Comparison of ENCODE assay signal across 8 cellular contexts in genomic region chr14:22766457-22767322, GRCh38. TPM values are rescaled to one million over a fixed set of nuclear protein-coding genes. Genes with fewer than 3 reads are reported as not detected.
DNase-seq lines count a peak whose midpoint lies in the region; ATAC-seq and TF ChIP-seq lines count a peak whose summit lies in the region.

Gene OXA1L (plus strand): TSS chr14:22766688. CDS start chr14:22766702, 14 bp downstream.

- under 1% methylated on average over 32 of the region's 56 CpGs for WGBS in esophagus muscularis mucosa

- H3K36me3 ChIP-seq in KMS-11 (ENCODE audit: insufficient read depth): peaks cover 7% of the 10 kb centered on the region; the same call in 1 of the 2 replicates
- H3K36me3 ChIP-seq in Peyer's patch: peaks cover 0 to 29% (median 0%) of the 10 kb centered on the region in 3 donors
- peaks cover 23 to 40% (median 39%) of the 10 kb centered on the region in 4 donors for H3K36me3 ChIP-seq in esophagus muscularis mucosa
- peaks cover 29 to 31% of the 10 kb centered on the region in 2 donors for H3K36me3 ChIP-seq in muscle layer of duodenum (ENCODE audit: control insufficient read depth in 1 of 2, insufficient read depth in 2 of 2, low read length in 2 of 2)

- H3K4me1 ChIP-seq in KMS-11 (ENCODE audit: low read depth, poor library complexity, severe bottlenecking): peaks cover 24% of the 10 kb centered on the region
- H3K4me1 ChIP-seq in Peyer's patch: peaks cover 0 to 22% (median 5%) of the 10 kb centered on the region in 4 donors
- peaks cover 20 to 32% (median 26%) of the 10 kb centered on the region in 4 donors for H3K4me1 ChIP-seq in esophagus muscularis mucosa
- peaks cover 7 to 22% of the 10 kb centered on the region in 2 donors for H3K4me1 ChIP-seq in muscle layer of duodenum (ENCODE audit: control insufficient read depth in 1 of 2, insufficient read depth in 2 of 2, low read length in 2 of 2)

- ATAC-seq in GM21619 (IDR thresholded peaks at IDR 0.05; ENCODE audit: unreplicated experiment): peak; percentile 70

- intact Hi-C loops in esophagus muscularis mucosa (cut with DNase I): no loop called here

- peaks cover 0 to 5% (median 0%) of the 10 kb centered on the region in 4 donors for H3K9me3 ChIP-seq in Peyer's patch
- peaks cover 0 to 11% (median 8%) of the 10 kb centered on the region in 4 donors for H3K9me3 ChIP-seq in esophagus muscularis mucosa
- H3K9me3 ChIP-seq in muscle layer of duodenum (ENCODE audit: control insufficient read depth in 1 of 2, low read length in 2 of 2): peaks cover 0 to 4% of the 10 kb centered on the region in 2 donors

- peak within 1 kb of the TSS; percentile 99 for H3K4me2 ChIP-seq in KMS-11

- peak within 1 kb of the TSS; percentile 98 for H3K9ac ChIP-seq in KMS-11

- peak within 1 kb of the TSS; percentile 82 for H2AFZ ChIP-seq in KMS-11 (ENCODE audit: low read depth)

- no peak for TF ChIP-seq CTCF in KMS-11 (conservative IDR thresholded peaks at IDR 0.05; ENCODE audit: low read depth, low read length)
- no peak for TF ChIP-seq CTCF in Peyer's patch (IDR thresholded peaks at IDR 0.05)
- TF ChIP-seq CTCF in esophagus muscularis mucosa (IDR thresholded peaks at IDR 0.05): no peak

- no peaks in the 10 kb centered on the region for H4K20me1 ChIP-seq in KMS-11 (ENCODE audit: insufficient read depth)

- TF ChIP-seq POLR2A in Peyer's patch (IDR thresholded peaks at IDR 0.05): peak; percentile 38 to 49
- TF ChIP-seq POLR2A in esophagus muscularis mucosa (IDR thresholded peaks at IDR 0.05; ENCODE audit: low read depth): peak; percentile 39

- no peak for TF ChIP-seq EP300 in esophagus muscularis mucosa (IDR thresholded peaks at IDR 0.05)

- peaks cover 35% of the 10 kb centered on the region for H3K79me2 ChIP-seq in KMS-11 (ENCODE audit: insufficient read depth, low read depth)

- H3K4me3 ChIP-seq in KMS-11 (IDR thresholded peaks at IDR 0.05; ENCODE audit: insufficient read depth, low read depth, low read length): no peak within 1 kb of the TSS
- H3K4me3 ChIP-seq in Peyer's patch: peak within 1 kb of the TSS; percentile 69 to 97 (median 88)
- H3K4me3 ChIP-seq in esophagus muscularis mucosa: peak within 1 kb of the TSS; percentile 73 to 92 (median 90)
- peak within 1 kb of the TSS; percentile 95 to 99 for H3K4me3 ChIP-seq in muscle layer of duodenum (ENCODE audit: low read depth in 1 of 2, low read length in 2 of 2)

- H3K27ac ChIP-seq in KMS-11 (peak within 1 kb of the TSS; percentile 98), Peyer's patch (peak within 1 kb of the TSS; percentile 61 to 90 (median 82)), esophagus muscularis mucosa (replicated peaks in 1 of 4) (peak within 1 kb of the TSS; percentile 81 to 90 (median 86)), muscle layer of duodenum (ENCODE audit: low read length) (peak within 1 kb of the TSS; percentile 99)

- no peaks in the 10 kb centered on the region for H3K27me3 ChIP-seq in KMS-11 (ENCODE audit: insufficient read depth, low read depth)
- no peaks in the 10 kb centered on the region for H3K27me3 ChIP-seq in Peyer's patch
- no peaks in the 10 kb centered on the region for H3K27me3 ChIP-seq in esophagus muscularis mucosa
- H3K27me3 ChIP-seq in muscle layer of duodenum (ENCODE audit: low read depth, low read length): no peaks in the 10 kb centered on the region

- peak; percentile 94 for DNase-seq in DMS114 treated with DMSO at 0.1 percent for 48 hours (lab: John Stamatoyannopoulos, UW; ENCODE audit: unreplicated experiment)
- peak; percentile 92 to 99 (median 94) for DNase-seq in Peyer's patch
- DNase-seq in activated T-cell treated with anti-CD3 and anti-CD28 coated beads, Interleukin-2, amount 50 U/mL, for 48 hours: peak; percentile 95
- peak; percentile 99 for DNase-seq in esophagus muscularis mucosa (ENCODE audit: extremely low spot score)
- peak; percentile 91 to 95 for DNase-seq in stimulated activated CD8-positive, alpha-beta memory T cell treated with anti-CD3 and anti-CD28 coated beads, Interleukin-7, amount 100 ng/mL, for 4 hours (ENCODE audit: low read depth in 2 of 2)

RNA-seq across cellular contexts. Expression of gene OXA1L, which starts in this region (rescaled TPM):
- total RNA-seq in Peyer's patch (100 to 1,000 TPM in 2 of 4 donors, 10 to 100 TPM in 2; 73.6 to 115 (median 90.4) TPM), esophagus muscularis mucosa (10 to 100 TPM; 63.5 to 74.9 (median 71.3) TPM)
